13 cellular contexts compared by ENCODE assay signal in the genomic region with DNA sequence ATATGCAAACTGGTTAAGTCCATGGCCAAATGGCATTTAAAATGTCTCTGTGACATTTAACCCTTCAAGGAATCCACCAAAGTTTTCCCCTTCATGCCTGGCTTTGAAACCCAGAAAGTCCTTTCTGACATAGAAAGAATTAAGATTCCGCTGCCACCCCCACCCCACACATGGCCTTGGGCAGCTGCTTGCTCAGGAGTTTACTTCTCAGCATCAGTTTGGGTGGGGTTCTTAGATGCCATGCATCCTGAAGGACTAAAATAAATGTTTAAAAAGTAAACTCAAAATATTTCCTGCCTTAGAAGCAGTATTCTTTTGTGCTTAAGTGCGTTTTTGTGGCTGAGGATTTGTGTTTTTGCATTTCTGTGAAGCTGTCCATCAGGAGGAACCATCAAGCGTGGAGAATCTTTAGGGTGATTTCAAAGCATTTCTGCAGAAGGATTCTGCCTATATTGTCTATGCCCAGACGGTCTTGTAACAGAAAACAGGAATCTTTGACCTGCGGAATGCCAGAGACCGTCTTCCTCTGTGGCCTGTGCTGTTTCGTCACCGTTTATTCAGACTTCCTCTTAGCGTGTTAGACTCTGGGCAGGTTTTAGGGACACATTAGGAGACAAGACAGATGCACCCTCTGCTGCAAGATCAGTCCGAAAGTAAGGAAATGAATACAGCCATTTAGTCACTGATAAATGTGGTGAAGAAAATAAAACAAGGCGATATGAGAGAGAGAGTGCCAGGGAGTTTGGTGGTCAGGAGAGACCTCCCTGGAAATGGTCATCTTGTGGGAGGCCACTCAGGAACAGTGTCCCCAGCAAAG. TPM values are rescaled to one million over a fixed set of nuclear protein-coding genes. Genes with fewer than 3 reads are reported as not detected.
DNase-seq lines count a peak whose midpoint lies in the region; ATAC-seq, FAIRE-seq and TF ChIP-seq lines count a peak whose summit lies in the region.
"Had no signal": no experiment of that assay in that cellular context is flagged by ENCODE, and none has a peak within 500 bp of the region (broad histone marks: within the 10 kb centered on the region; RNA-seq: fewer than 3 reads in every experiment).

No MANE protein-coding gene starts in this region.

- no peak overlapping the region for H3K4me3 Mint-ChIP-seq in effector memory CD8-positive, alpha-beta T cell
- H3K4me3 Mint-ChIP-seq: activated CD8-positive, alpha-beta T cell treated with anti-CD3 and anti-CD28 coated beads for 36 hours; mesothelial cell of epicardium had no signal

- peaks cover 34% of the 10 kb centered on the region for H3K79me2 ChIP-seq in HepG2 (ENCODE audit: insufficient read depth, low read length)

- TF ChIP-seq EP300 in HepG2 (IDR thresholded peaks at IDR 0.05; ENCODE audit: low read depth in 2 of 2, low read length in 2 of 2) (no peak), HepG2 (CRISPR knock-in tag; IDR thresholded peaks at IDR 0.05; ENCODE audit: borderline replicate concordance) (no peak), suprapubic skin (IDR thresholded peaks at IDR 0.05) (no peak)

- peaks cover 12% of the 10 kb centered on the region; the same call in 1 of the 2 replicates for H4K20me1 ChIP-seq in HepG2 (ENCODE audit: insufficient read depth, low read length)

- no peak overlapping the region for H3K27ac Mint-ChIP-seq in effector memory CD8-positive, alpha-beta T cell
- H3K27ac Mint-ChIP-seq: activated CD8-positive, alpha-beta T cell treated with anti-CD3 and anti-CD28 coated beads for 36 hours; mesothelial cell of epicardium; T-cell had no signal

- BruUV-seq in HepG2 (replicated peaks; lab: Mats Ljungman, UMichigan), result no TSS peak

- intact Hi-C loops in HepG2 (cut with micrococcal nuclease; ENCODE audit: unreplicated experiment), result no loop called here

- no peaks in the 10 kb centered on the region for H3K9me3 Mint-ChIP-seq in effector memory CD8-positive, alpha-beta T cell
- H3K9me3 Mint-ChIP-seq: activated CD8-positive, alpha-beta T cell treated with anti-CD3 and anti-CD28 coated beads for 36 hours; T-cell had no signal

- DNase-seq in activated CD4-positive, CD25-positive, alpha-beta regulatory T cell treated with anti-CD3 and anti-CD28 coated beads, Interleukin-2, amount 50 U/mL, for 72 hours, result peak; percentile 24
- no peak for DNase-seq in activated CD4-positive, CD25-positive, alpha-beta regulatory T cell (lab: John Stamatoyannopoulos, UW)
- DNase-seq in NB4 (ENCODE audit: low read depth) (peak; percentile 94), HepG2 (ENCODE audit: low spot score) (no peak), suprapubic skin (ENCODE audit: low spot score in 2 of 2) (peak; percentile 58 to 67), NOMO-1 treated with DMSO at 0.1 percent for 48 hours (lab: John Stamatoyannopoulos, UW; ENCODE audit: unreplicated experiment) (no peak), epidermal melanocyte (ENCODE audit: insufficient read length, low spot score) (no peak)
- DNase-seq in effector memory CD8-positive, alpha-beta T cell, result no peak
- DNase-seq: activated CD8-positive, alpha-beta T cell treated with anti-CD3 and anti-CD28 coated beads for 36 hours; NCI-H774 had no signal

- FAIRE-seq in HepG2 (lab: Jason Lieb, UNC), result peak; percentile 21

- in situ Hi-C loops in HepG2 (cut with HindIII; ENCODE audit: extremely low pct_ligation_motif_present, low pct_unique_long_range_greater_than_20kb), result no loop called here

- peaks cover 3% of the 10 kb centered on the region for H3K36me3 Mint-ChIP-seq in effector memory CD8-positive, alpha-beta T cell (ENCODE audit: insufficient read depth)
- H3K36me3 Mint-ChIP-seq: mesothelial cell of epicardium, T-cell had no signal

- TF ChIP-seq CTCF in NB4 (IDR thresholded peaks at IDR 0.05; ENCODE audit: low read depth, low read length) (no peak), HepG2 (CRISPR knock-in tag; IDR thresholded peaks at IDR 0.05) (no peak), suprapubic skin (IDR thresholded peaks at IDR 0.05) (no peak)

- H3K9ac ChIP-seq in HepG2 (ENCODE audit: insufficient read depth, low read depth, low read length), result no peak overlapping the region

- TF ChIP-seq RAD21 in HepG2 (CRISPR knock-in tag; IDR thresholded peaks at IDR 0.05), result no peak

- peaks cover 19 to 23% of the 10 kb centered on the region in 2 donors for H3K4me1 Mint-ChIP-seq in effector memory CD8-positive, alpha-beta T cell (ENCODE audit: low read depth in 2 of 2)

- no peak overlapping the region for H3K4me2 ChIP-seq in HepG2 (ENCODE audit: low read depth, low read length)

- no peak overlapping the region for H2AFZ ChIP-seq in HepG2 (ENCODE audit: low read length)

- H3K4me1 ChIP-seq in HepG2 (ENCODE audit: insufficient read depth, low read length) (peaks cover 30% of the 10 kb centered on the region), suprapubic skin (peaks cover 68% of the 10 kb centered on the region)

- H3K9me3 ChIP-seq in HepG2 (ENCODE audit: low read length) (no peaks in the 10 kb centered on the region), suprapubic skin (no peaks in the 10 kb centered on the region)

- no peak overlapping the region for H3K27ac ChIP-seq in HepG2 (ENCODE audit: extremely low read length, insufficient read depth, low read length)
- no peak overlapping the region for H3K27ac ChIP-seq in suprapubic skin
- H3K27ac ChIP-seq: 22Rv1 had no signal

- 44% methylated on average over 11 of the region's 11 CpGs for WGBS in HepG2 (ENCODE audit: low lambda C conversion rate)
- 74% methylated on average over 11 of the region's 11 CpGs for WGBS in suprapubic skin

- H3K4me3 ChIP-seq in NB4 (ENCODE audit: low read depth, low read length) (peak overlapping the region; percentile 29), HepG2 (replicated peaks in 1 of 3; ENCODE audit: insufficient read depth in 1 of 3, low read depth in 2 of 3, low read length in 3 of 3) (no peak overlapping the region), suprapubic skin (no peak overlapping the region)

- H3K27me3 ChIP-seq in HepG2 (ENCODE audit: control insufficient read depth in 1 of 2, insufficient read depth in 2 of 2, low read length in 2 of 2), result no peaks in the 10 kb centered on the region; a peak in 1 of 5 replicates
- no peaks in the 10 kb centered on the region for H3K27me3 ChIP-seq in suprapubic skin

- POLR2A ChIA-PET in HepG2 (lab: Yijun Ruan, JAX), result no interaction called here

- no peak for TF ChIP-seq POLR2A in NB4 (IDR thresholded peaks at IDR 0.05; ENCODE audit: extremely low read depth, insufficient read length)
- TF ChIP-seq POLR2A in HepG2 (IDR thresholded peaks at IDR 0.05; ENCODE audit: insufficient read depth in 1 of 2, low read depth in 2 of 2, low read length in 2 of 2), result no peak
- no peak for TF ChIP-seq POLR2A in suprapubic skin (IDR thresholded peaks at IDR 0.05)

- no peaks in the 10 kb centered on the region for H3K27me3 Mint-ChIP-seq in effector memory CD8-positive, alpha-beta T cell
- H3K27me3 Mint-ChIP-seq: activated CD8-positive, alpha-beta T cell treated with anti-CD3 and anti-CD28 coated beads for 36 hours; T-cell had no signal

- CTCF ChIA-PET in HepG2 (lab: Yijun Ruan, JAX; ENCODE audit: low intra/inter-chr PET ratio, low total read pairs), result no interaction called here

- H3K36me3 ChIP-seq in HepG2 (replicated peaks in 1 of 2; ENCODE audit: control insufficient read depth in 1 of 2, insufficient read depth in 2 of 2, low read length in 2 of 2) (no peaks in the 10 kb centered on the region), suprapubic skin (no peaks in the 10 kb centered on the region)

- ATAC-seq in HepG2, result peak; percentile 33
- ATAC-seq in effector memory CD8-positive, alpha-beta T cell (replicated peaks), result no peak
- ATAC-seq: activated CD8-positive, alpha-beta T cell treated with anti-CD3 and anti-CD28 coated beads for 36 hours; T-cell had no signal

TF ChIP-seq in HepG2, 621 proteins besides CTCF, POLR2A, EP300 and RAD21 (continues in another document):
- no peak for TF ChIP-seq GTF3A (CRISPR knock-in tag; conservative IDR thresholded peaks at IDR 0.05)
- no peak for TF ChIP-seq ZMYM2 (CRISPR knock-in tag; IDR thresholded peaks at IDR 0.05)
- no peak for TF ChIP-seq TOE1 (CRISPR knock-in tag; IDR thresholded peaks at IDR 0.05)
- TF ChIP-seq MYC (CRISPR knock-in tag; IDR thresholded peaks at IDR 0.05; ENCODE audit: borderline replicate concordance), result no peak
- no peak for TF ChIP-seq SMYD3 (CRISPR knock-in tag; IDR thresholded peaks at IDR 0.05)
- peak; percentile 8; the same call in 1 of the 2 replicates for TF ChIP-seq HNF4A (CRISPR knock-in tag; IDR thresholded peaks at IDR 0.05)

RNA-seq across cellular contexts. Expression of a gene that starts 6.2 kb away (rescaled TPM):
- total RNA-seq in HepG2 (2016; rRNA removed; fragmentation: Illumina TruSeq; extraction: Trizol), result 29.1 and 32.8 TPM in 2 replicates
- 22.6 TPM in 2 replicates for total RNA-seq in HepG2 (2016; cell fraction: cytosol; rRNA removed; fragmentation: Illumina TruSeq; extraction: Trizol; ENCODE audit: low read depth)
- 25.5 and 31.6 TPM in 2 replicates for total RNA-seq in HepG2 (2016; cell fraction: insoluble cytoplasmic fraction; rRNA removed; fragmentation: Illumina TruSeq; extraction: Trizol)
- total RNA-seq in HepG2 (2016; cell fraction: membrane; rRNA removed; fragmentation: Illumina TruSeq; extraction: Trizol), result 56.6 and 61.9 TPM in 2 replicates
- 32.2 and 39.4 TPM in 2 replicates for total RNA-seq in HepG2 (2016; cell fraction: nucleus; rRNA removed; fragmentation: Illumina TruSeq; extraction: Trizol)
- polyA plus RNA-seq in HepG2 (2011; rRNA removed), result 20.2 and 22.5 TPM in 2 replicates
- polyA plus RNA-seq in HepG2 (2011; cell fraction: cytosol; rRNA removed), result 21.7 and 22.6 TPM in 2 replicates
- polyA plus RNA-seq in HepG2 (2011; cell fraction: nucleus; rRNA removed), result 114 and 123 TPM in 2 replicates
- polyA plus RNA-seq in HepG2 (2012), result 26.8 and 53.2 TPM in 2 replicates
- 30.2 and 39.2 TPM in 2 replicates for polyA plus RNA-seq in HepG2 (2016; cell fraction: cytosol; fragmentation: Illumina TruSeq; extraction: Trizol; ENCODE audit: low read depth)
- polyA plus RNA-seq in HepG2 (2016; cell fraction: insoluble cytoplasmic fraction; fragmentation: Illumina TruSeq; extraction: Trizol; ENCODE audit: low read depth), result 30.2 and 36.3 TPM in 2 replicates
- 58.4 and 62.7 TPM in 2 replicates for polyA plus RNA-seq in HepG2 (2016; cell fraction: membrane; fragmentation: Illumina TruSeq; extraction: Trizol; ENCODE audit: low read depth)
- 46.9 and 51.1 TPM in 2 replicates for polyA plus RNA-seq in HepG2 (2016; cell fraction: nucleus; fragmentation: Illumina TruSeq; extraction: Trizol; ENCODE audit: insufficient read depth, low read depth)
- polyA minus RNA-seq in HepG2 (2011; rRNA and poly(A)+ RNA removed; ENCODE audit: low replicate concordance), result 5.3 and 29.0 TPM in 2 replicates
- 5.7 and 8.6 TPM in 2 replicates for polyA minus RNA-seq in HepG2 (2011; cell fraction: cytosol; rRNA and poly(A)+ RNA removed)
- 42.6 and 44.8 TPM in 2 replicates for polyA minus RNA-seq in HepG2 (2011; cell fraction: nucleus; rRNA and poly(A)+ RNA removed)
- 10 to 100 TPM; 53.3 to 95.2 (median 71.3) TPM for total RNA-seq in suprapubic skin

Comparison
In these comparisons a context has a peak if more than half of its experiments do, and no peak if none do; other contexts are left out.
1. DNase-seq: peak in activated CD4-positive, CD25-positive, alpha-beta regulatory T cell treated with anti-CD3 and anti-CD28 coated beads, Interleukin-2, amount 50 U/mL, for 72 hours (single experiment), NB4 (single experiment) and suprapubic skin (2 of 2); none in activated CD4-positive, CD25-positive, alpha-beta regulatory T cell (0 of 4), HepG2 (single experiment), NOMO-1 treated with DMSO at 0.1 percent for 48 hours (single experiment), epidermal melanocyte (single experiment) and effector memory CD8-positive, alpha-beta T cell (0 of 3).